ENCODE assay signal across 10 cellular contexts in genomic region chr5:66223637-66224036, GRCh38.
A peak's percentile ranks its signal among the peaks of the same experiment; 100 is the strongest.
DNase-seq lines count a peak whose midpoint lies in the region; ATAC-seq, FAIRE-seq and TF ChIP-seq lines count a peak whose summit lies in the region.
"Had no signal": no experiment of that assay in that cellular context is flagged by ENCODE, and none has a peak within 500 bp of the region (broad histone marks: within the 10 kb centered on the region; RNA-seq: fewer than 3 reads in every experiment).

No MANE protein-coding gene starts in this region.

- H3K4me1 Mint-ChIP-seq in HFFc6 (ENCODE audit: low read depth) = no peaks in the 10 kb centered on the region
- no peaks in the 10 kb centered on the region for H3K4me1 Mint-ChIP-seq in stimulated activated effector memory CD8-positive, alpha-beta T cell treated with anti-CD3 and anti-CD28 coated beads, Interleukin-12 subunit alpha, Interleukin-12 subunit beta, amount 100 ng/mL, for 72 hours
- H3K4me1 Mint-ChIP-seq: activated naive CD8-positive, alpha-beta T cell treated with anti-CD3 and anti-CD28 coated beads, Interleukin-2, amount 10 ng/mL, durations not matched to agents 7 days and 5 days had no signal

- no peak overlapping the region for H3K4me3 Mint-ChIP-seq in HFFc6
- H3K4me3 Mint-ChIP-seq in stimulated activated effector memory CD8-positive, alpha-beta T cell treated with anti-CD3 and anti-CD28 coated beads, Interleukin-12 subunit alpha, Interleukin-12 subunit beta, amount 100 ng/mL, for 72 hours = no peak overlapping the region
- H3K4me3 Mint-ChIP-seq: activated naive CD8-positive, alpha-beta T cell treated with anti-CD3 and anti-CD28 coated beads, Interleukin-2, amount 10 ng/mL, durations not matched to agents 7 days and 5 days had no signal

- ATAC-seq in mucosa of descending colon = peak; percentile 38
- no peak for ATAC-seq in stimulated activated effector memory CD8-positive, alpha-beta T cell treated with anti-CD3 and anti-CD28 coated beads, Interleukin-12 subunit alpha, Interleukin-12 subunit beta, amount 100 ng/mL, for 72 hours
- ATAC-seq in HG03520 (IDR thresholded peaks at IDR 0.05; ENCODE audit: unreplicated experiment) = no peak
- ATAC-seq in HG02759 (IDR thresholded peaks at IDR 0.05; ENCODE audit: unreplicated experiment) = no peak

- peaks cover 7% of the 10 kb centered on the region; the same call in 1 of the 2 replicates for H3K36me3 Mint-ChIP-seq in HFFc6 (ENCODE audit: low read depth)
- H3K36me3 Mint-ChIP-seq in stimulated activated effector memory CD8-positive, alpha-beta T cell treated with anti-CD3 and anti-CD28 coated beads, Interleukin-12 subunit alpha, Interleukin-12 subunit beta, amount 100 ng/mL, for 72 hours = no peaks in the 10 kb centered on the region

- DNase-seq in HFFc6 (no peak), cardiac fibroblast (ENCODE audit: low read depth in 2 of 2) (peak; percentile 18 to 45), mucosa of descending colon (peak in 2 of 3 donors; percentile 32 to 43), urothelium cell line (ENCODE audit: low spot score) (no peak)
- no peak for DNase-seq in stimulated activated effector memory CD8-positive, alpha-beta T cell treated with anti-CD3 and anti-CD28 coated beads, Interleukin-12 subunit alpha, Interleukin-12 subunit beta, amount 100 ng/mL, for 72 hours (ENCODE audit: low spot score in 2 of 2)
- DNase-seq: activated naive CD8-positive, alpha-beta T cell treated with anti-CD3 and anti-CD28 coated beads, Interleukin-2, amount 10 ng/mL, durations not matched to agents 7 days and 5 days; stimulated activated naive CD4-positive, alpha-beta T cell treated with Interleukin-2 at 50 U/mL for 16 hours had no signal

- no peaks in the 10 kb centered on the region for H3F3A ChIP-seq in DOHH2 (ENCODE audit: control insufficient read depth, insufficient read depth)

- H3K4me1 ChIP-seq in DOHH2 (ENCODE audit: control insufficient read depth, low read length) (no peaks in the 10 kb centered on the region), mucosa of descending colon (ENCODE audit: low read depth) (no peaks in the 10 kb centered on the region)

- H4K20me1 ChIP-seq in DOHH2 (ENCODE audit: control insufficient read depth, insufficient read depth, low read depth, low read length) = no peaks in the 10 kb centered on the region

- intact Hi-C loops in mucosa of descending colon (cut with DNase I, micrococcal nuclease) = no loop called here

- H3K36me3 ChIP-seq in DOHH2 (ENCODE audit: control insufficient read depth, low read length) = no peaks in the 10 kb centered on the region
- H3K36me3 ChIP-seq in mucosa of descending colon (ENCODE audit: low read depth) = no peaks in the 10 kb centered on the region

- TF ChIP-seq CTCF in DOHH2 (IDR thresholded peaks at IDR 0.05; ENCODE audit: low read depth, low read length, poor library complexity, severe bottlenecking) (peak; percentile 70), HFFc6 (IDR thresholded peaks at IDR 0.05) (peak; percentile 73), cardiac fibroblast (IDR thresholded peaks at IDR 0.05; ENCODE audit: low read depth, low read length) (peak; percentile 56), mucosa of descending colon (IDR thresholded peaks at IDR 0.05) (no peak)

- H3K4me2 ChIP-seq in DOHH2 (ENCODE audit: low read length) = no peak overlapping the region

- H3K27me3 Mint-ChIP-seq in HFFc6 (ENCODE audit: insufficient read depth) = peaks cover 5% of the 10 kb centered on the region

- H3K9me3 ChIP-seq in DOHH2 (ENCODE audit: control insufficient read depth, insufficient read depth, low read length) = no peaks in the 10 kb centered on the region
- H3K9me3 ChIP-seq in mucosa of descending colon = no peaks in the 10 kb centered on the region

- no peaks in the 10 kb centered on the region for H3K9me2 ChIP-seq in DOHH2 (replicated peaks; ENCODE audit: control insufficient read depth, low read length)

- H3K4me3 ChIP-seq in DOHH2 (ENCODE audit: low read length) = no peak overlapping the region
- no peak overlapping the region for H3K4me3 ChIP-seq in cardiac fibroblast (replicated peaks in 1 of 2; ENCODE audit: low read depth in 2 of 2, low read length in 2 of 2)
- H3K4me3 ChIP-seq in mucosa of descending colon = no peak overlapping the region

- H3K27me3 ChIP-seq in DOHH2 (ENCODE audit: control insufficient read depth, low read length) = no peaks in the 10 kb centered on the region

- no peaks in the 10 kb centered on the region for H3K79me2 ChIP-seq in DOHH2 (ENCODE audit: control insufficient read depth, low read length)

- H3K9me3 Mint-ChIP-seq in HFFc6 = peaks cover 8% of the 10 kb centered on the region
- no peaks in the 10 kb centered on the region for H3K9me3 Mint-ChIP-seq in stimulated activated effector memory CD8-positive, alpha-beta T cell treated with anti-CD3 and anti-CD28 coated beads, Interleukin-12 subunit alpha, Interleukin-12 subunit beta, amount 100 ng/mL, for 72 hours

- no peak overlapping the region for H3K27ac ChIP-seq in DOHH2 (ENCODE audit: low read depth, low read length)

- no peak overlapping the region for H3K27ac Mint-ChIP-seq in HFFc6
- H3K27ac Mint-ChIP-seq in stimulated activated effector memory CD8-positive, alpha-beta T cell treated with anti-CD3 and anti-CD28 coated beads, Interleukin-12 subunit alpha, Interleukin-12 subunit beta, amount 100 ng/mL, for 72 hours = no peak overlapping the region
- H3K27ac Mint-ChIP-seq: activated naive CD8-positive, alpha-beta T cell treated with anti-CD3 and anti-CD28 coated beads, Interleukin-2, amount 10 ng/mL, durations not matched to agents 7 days and 5 days had no signal

- no peak for FAIRE-seq in urothelium cell line (lab: Jason Lieb, UNC)

Comparison
In these comparisons a context has a peak if more than half of its experiments do, and no peak if none do; other contexts are left out.
1. DNase-seq: peak in cardiac fibroblast (2 of 2) and mucosa of descending colon (2 of 3); none in HFFc6 (single experiment), stimulated activated effector memory CD8-positive, alpha-beta T cell treated with anti-CD3 and anti-CD28 coated beads, Interleukin-12 subunit alpha, Interleukin-12 subunit beta, amount 100 ng/mL, for 72 hours (0 of 2) and urothelium cell line (single experiment).